Comparison of ENCODE assay signal across 8 cellular contexts in the genomic region with DNA sequence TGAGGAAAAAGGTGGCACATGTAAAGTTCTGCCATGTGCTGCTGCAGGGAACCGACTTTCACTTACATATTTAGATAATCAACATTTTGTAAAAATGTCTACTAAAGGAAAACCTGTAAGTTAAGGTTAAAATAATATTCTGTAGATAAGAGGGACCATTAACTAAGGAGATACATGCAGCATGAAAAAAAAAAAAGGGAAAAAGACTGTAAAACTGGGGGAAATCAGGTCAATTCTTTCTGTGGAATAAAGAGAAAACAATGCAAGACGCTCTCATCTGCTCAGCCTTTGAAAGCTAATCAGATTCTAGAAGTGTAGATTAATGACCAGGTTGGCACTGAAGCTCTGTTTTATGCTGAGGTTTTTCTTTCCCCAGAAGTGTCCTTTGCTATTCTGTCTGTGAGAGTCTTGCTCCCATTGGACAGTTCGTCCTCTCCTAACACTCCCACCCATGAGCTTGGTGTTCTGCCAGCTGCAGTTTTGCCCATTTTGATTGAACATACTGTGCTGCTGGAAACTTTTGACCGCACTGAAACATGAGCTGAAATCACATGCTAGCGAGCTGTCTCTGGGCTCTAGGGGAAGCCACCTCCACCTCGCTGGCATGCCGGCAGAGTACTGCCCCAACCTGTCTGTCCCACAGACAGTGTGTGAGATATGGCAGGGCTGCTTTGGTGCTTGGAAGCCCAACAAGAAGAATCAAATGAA. TPM values are rescaled to one million over a fixed set of nuclear protein-coding genes. Genes with fewer than 3 reads are reported as not detected.
A peak's percentile ranks its signal among the peaks of the same experiment; 100 is the strongest.
DNase-seq lines count a peak whose midpoint lies in the region; ATAC-seq and TF ChIP-seq lines count a peak whose summit lies in the region.

No MANE protein-coding gene starts in this region.

- no peaks in the 10 kb centered on the region for H3K9me3 Mint-ChIP-seq in activated naive CD8-positive, alpha-beta T cell treated with anti-CD3 and anti-CD28 coated beads, Interleukin-2, amount 50 U/mL, for 24 hours
- H3K9me3 Mint-ChIP-seq in HFFc6: no peaks in the 10 kb centered on the region

- H3K4me3 Mint-ChIP-seq in activated naive CD8-positive, alpha-beta T cell treated with anti-CD3 and anti-CD28 coated beads, Interleukin-2, amount 50 U/mL, for 24 hours: no peak overlapping the region
- no peak overlapping the region for H3K4me3 Mint-ChIP-seq in HFFc6

- peak; percentile 83 for DNase-seq in M059J (ENCODE audit: low read depth)
- no peak for DNase-seq in activated naive CD8-positive, alpha-beta T cell treated with anti-CD3 and anti-CD28 coated beads, Interleukin-2, amount 50 U/mL, for 24 hours
- peak; percentile 89 for DNase-seq in left ventricle myocardium superior
- DNase-seq in sciatic nerve (ENCODE audit: low spot score): peak; percentile 92
- no peak for DNase-seq in HFFc6
- DNase-seq in NOMO-1 (lab: John Stamatoyannopoulos, UW; ENCODE audit: unreplicated experiment in 2 of 2): no peak
- no peak for DNase-seq in GM10266 (ENCODE audit: extremely low spot score)

- no peak for TF ChIP-seq CTCF in HFFc6 (IDR thresholded peaks at IDR 0.05)
- no peak for TF ChIP-seq CTCF in GM10266 (IDR thresholded peaks at IDR 0.05; ENCODE audit: control insufficient read depth, insufficient read depth, low read depth, missing control alignments)

- peaks cover 50% of the 10 kb centered on the region for H3K36me3 Mint-ChIP-seq in activated naive CD8-positive, alpha-beta T cell treated with anti-CD3 and anti-CD28 coated beads, Interleukin-2, amount 50 U/mL, for 24 hours (ENCODE audit: low read depth)
- peaks cover 29% of the 10 kb centered on the region for H3K36me3 Mint-ChIP-seq in HFFc6 (ENCODE audit: low read depth)

- peak overlapping the region; percentile 34 for H3K27ac Mint-ChIP-seq in activated naive CD8-positive, alpha-beta T cell treated with anti-CD3 and anti-CD28 coated beads, Interleukin-2, amount 50 U/mL, for 24 hours
- H3K27ac Mint-ChIP-seq in HFFc6: no peak overlapping the region

- peaks cover 40% of the 10 kb centered on the region for H3K4me1 Mint-ChIP-seq in activated naive CD8-positive, alpha-beta T cell treated with anti-CD3 and anti-CD28 coated beads, Interleukin-2, amount 50 U/mL, for 24 hours
- peaks cover 64% of the 10 kb centered on the region for H3K4me1 Mint-ChIP-seq in HFFc6 (ENCODE audit: low read depth)

- no peak for ATAC-seq in activated naive CD8-positive, alpha-beta T cell treated with anti-CD3 and anti-CD28 coated beads, Interleukin-2, amount 50 U/mL, for 24 hours
- ATAC-seq in left ventricle myocardium superior (peak; percentile 86), sciatic nerve (peak; percentile 98), HG02588 (IDR thresholded peaks at IDR 0.05; ENCODE audit: unreplicated experiment) (no peak)

- H3K27me3 Mint-ChIP-seq in activated naive CD8-positive, alpha-beta T cell treated with anti-CD3 and anti-CD28 coated beads, Interleukin-2, amount 50 U/mL, for 24 hours: no peaks in the 10 kb centered on the region
- H3K27me3 Mint-ChIP-seq in HFFc6 (ENCODE audit: insufficient read depth): no peaks in the 10 kb centered on the region

- intact Hi-C loops in left ventricle myocardium superior (cut with micrococcal nuclease) (no loop called here), sciatic nerve (cut with DNase I) (no loop called here)

RNA-seq across cellular contexts. Expression of a gene that starts 39.7 kb away (rescaled TPM):
- 1.7 and 5.2 TPM in 2 replicates for total RNA-seq in M059J (2014; rRNA removed; shearing (Covaris generic))
- total RNA-seq in left ventricle myocardium superior (124 TPM), sciatic nerve (23.8 TPM)
- total RNA-seq in HFFc6 (2021; fragmentation: NEBNext Ultra II Directional; extraction: Animal tissue kit (Norgen Biotek cat#: 25700)): 10 to 100 TPM in 5 of 6 experiments, 1 to 10 TPM in 1; 8.9 to 13.6 (median 12.0) TPM

RNA-seq across cellular contexts. Expression of a gene that starts 41.3 kb away (rescaled TPM):
- 0.47 and 1.1 TPM in 2 replicates for total RNA-seq in M059J (2014; rRNA removed; shearing (Covaris generic))
- total RNA-seq in left ventricle myocardium superior: 0.62 TPM
- 2.9 TPM for total RNA-seq in sciatic nerve
- 1 to 10 TPM in 1 of 6 experiments, under 1 TPM in 5; 0.55 to 1.1 (median 0.77) TPM for total RNA-seq in HFFc6 (2021; fragmentation: NEBNext Ultra II Directional; extraction: Animal tissue kit (Norgen Biotek cat#: 25700))

RNA-seq across cellular contexts. Expression of a gene that starts 41.5 kb away (rescaled TPM):
- total RNA-seq in M059J (2014; rRNA removed; shearing (Covaris generic)): 117 and 146 TPM in 2 replicates
- 94.1 TPM for total RNA-seq in left ventricle myocardium superior
- total RNA-seq in sciatic nerve: 102 TPM
- 100 to 1,000 TPM in 5 of 6 experiments, 10 to 100 TPM in 1; 98.0 to 116 (median 110) TPM for total RNA-seq in HFFc6 (2021; fragmentation: NEBNext Ultra II Directional; extraction: Animal tissue kit (Norgen Biotek cat#: 25700))

Comparison
In these comparisons a context has a peak if more than half of its experiments do, and no peak if none do; other contexts are left out.
1. DNase-seq: peak in M059J (single experiment), left ventricle myocardium superior (single experiment) and sciatic nerve (single experiment); none in activated naive CD8-positive, alpha-beta T cell treated with anti-CD3 and anti-CD28 coated beads, Interleukin-2, amount 50 U/mL, for 24 hours (single experiment), HFFc6 (single experiment), NOMO-1 (0 of 2) and GM10266 (single experiment).
2. ATAC-seq: peak in left ventricle myocardium superior (single experiment) and sciatic nerve (single experiment); none in activated naive CD8-positive, alpha-beta T cell treated with anti-CD3 and anti-CD28 coated beads, Interleukin-2, amount 50 U/mL, for 24 hours (single experiment) and HG02588 (single experiment).